Comparison of ENCODE assay signal across 9 cellular contexts in genomic region chr6:11366183-11366933, GRCh38.
DNase-seq lines count a peak whose midpoint lies in the region; ATAC-seq and TF ChIP-seq lines count a peak whose summit lies in the region.
"Had no signal": no experiment of that assay in that cellular context is flagged by ENCODE, and none has a peak within 500 bp of the region (broad histone marks: within the 10 kb centered on the region; RNA-seq: fewer than 3 reads in every experiment).

No MANE protein-coding gene starts in this region.

- 63 to 75% (median 66%) methylated on average over 7 of the region's 7 CpGs for WGBS in heart left ventricle, 4 donors

- ATAC-seq in heart left ventricle (no peak), Right ventricle myocardium superior (ENCODE audit: poor library complexity) (no peak), HG03135 (IDR thresholded peaks at IDR 0.05; ENCODE audit: unreplicated experiment) (peak; percentile 77)
- ATAC-seq in naive thymus-derived CD8-positive, alpha-beta T cell: no peak

- intact Hi-C loops in heart left ventricle (cut with DNase I): loop anchor here in 6 of 10 donors (5.0 to 10.0 kb wide), 7 partner anchors 56 to 152 kb away; partner anchors contain the start of gene NEDD9 (in 2 of the 6)
- intact Hi-C loops in Right ventricle myocardium superior (cut with DNase I): no loop called here

- peaks cover 34 to 91% (median 72%) of the 10 kb centered on the region in 4 donors for H3K4me1 Mint-ChIP-seq in naive thymus-derived CD8-positive, alpha-beta T cell
- H3K4me1 Mint-ChIP-seq: neural crest cell had no signal

- H3K9me3 Mint-ChIP-seq in naive thymus-derived CD8-positive, alpha-beta T cell: peaks cover 0 to 5% (median 3%) of the 10 kb centered on the region in 9 donors
- H3K9me3 Mint-ChIP-seq: neural crest cell had no signal

- H3K4me3 ChIP-seq in heart left ventricle: no peak overlapping the region

- peak overlapping the region in 7 of 10 donors; percentile 2 to 41 (median 30) for H3K4me3 Mint-ChIP-seq in naive thymus-derived CD8-positive, alpha-beta T cell
- H3K4me3 Mint-ChIP-seq: neural crest cell had no signal

- H3K27me3 ChIP-seq in heart left ventricle: no peaks in the 10 kb centered on the region

- no peak for TF ChIP-seq POLR2A in heart left ventricle (IDR thresholded peaks at IDR 0.05)

- peak overlapping the region in 9 of 10 donors; percentile 18 to 87 (median 64) for H3K27ac Mint-ChIP-seq in naive thymus-derived CD8-positive, alpha-beta T cell

- POLR2A ChIA-PET in naive thymus-derived CD8-positive, alpha-beta T cell (lab: Charles Lee): no interaction called here

- H3K4me1 ChIP-seq in heart left ventricle: peaks cover 4 to 74% (median 40%) of the 10 kb centered on the region in 12 donors

- H3K9me3 ChIP-seq in heart left ventricle: no peaks in the 10 kb centered on the region

- TF ChIP-seq CTCF in heart left ventricle (IDR thresholded peaks at IDR 0.05): no peak

- H3K36me3 ChIP-seq in heart left ventricle: no peaks in the 10 kb centered on the region

- H3K27me3 Mint-ChIP-seq in naive thymus-derived CD8-positive, alpha-beta T cell: no peaks in the 10 kb centered on the region

- H3K36me3 Mint-ChIP-seq in naive thymus-derived CD8-positive, alpha-beta T cell: peaks cover 14 to 59% (median 39%) of the 10 kb centered on the region in 3 donors

- peak overlapping the region; percentile 71 to 95 (median 86) for H3K27ac ChIP-seq in heart left ventricle

- DNase-seq in heart left ventricle: no peak
- no peak for DNase-seq in Right ventricle myocardium superior
- peak; percentile 29 for DNase-seq in activated CD8-positive, alpha-beta memory T cell treated with anti-CD3 and anti-CD28 coated beads, Interleukin-2, amount 50 U/mL, for 24 hours (ENCODE audit: extremely low read depth)
- peak in 1 of 10 donors; percentile 18 for DNase-seq in naive thymus-derived CD8-positive, alpha-beta T cell
- no peak for DNase-seq in NCI-H187 (lab: John Stamatoyannopoulos, UW)
- DNase-seq in DMS79 treated with DMSO at 0.1 percent for 48 hours (lab: John Stamatoyannopoulos, UW): no peak
- no peak for DNase-seq in mesenteric fat pad (ENCODE audit: low spot score)
